ENCODE assay signal across 17 cellular contexts in the genomic region with DNA sequence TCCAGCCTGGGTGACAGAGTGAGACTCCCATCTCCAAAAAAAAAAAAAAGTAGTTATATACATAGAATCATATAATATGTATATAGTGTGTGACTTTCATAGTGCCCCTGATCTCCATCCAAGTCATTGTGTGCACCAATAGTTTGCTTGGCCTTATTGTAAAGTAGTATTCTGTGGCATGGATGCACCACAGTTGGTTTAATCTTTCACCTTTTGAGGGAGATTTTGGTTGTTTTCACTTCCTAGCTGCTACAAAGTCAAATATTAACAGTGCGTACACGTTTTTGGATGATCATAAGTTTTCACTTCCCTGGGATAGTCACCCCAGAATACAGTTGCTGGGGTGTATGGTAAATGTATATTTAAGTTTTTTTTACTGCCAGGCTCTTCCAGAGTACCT.
A peak's percentile ranks its signal among the peaks of the same experiment; 100 is the strongest.
DNase-seq lines count a peak whose midpoint lies in the region; ATAC-seq and FAIRE-seq lines count a peak whose summit lies in the region.
"Had no signal": no experiment of that assay in that cellular context is flagged by ENCODE, and none has a peak within 500 bp of the region (broad histone marks: within the 10 kb centered on the region; RNA-seq: fewer than 3 reads in every experiment).

No MANE protein-coding gene starts in this region.

- FAIRE-seq in urothelium cell line (lab: Jason Lieb, UNC), result no peak
- FAIRE-seq: A549, astrocyte had no signal

- DNase-seq in urothelium cell line (ENCODE audit: low spot score) (no peak), DMS79 treated with DMSO at 0.1 percent for 48 hours (lab: John Stamatoyannopoulos, UW) (no peak), HK-2 (ENCODE audit: unreplicated experiment) (no peak), HUDEP-2 (lab: John Stamatoyannopoulos, UW; ENCODE audit: unreplicated experiment in 76 of 76) (no peak)
- DNase-seq: activated gamma-delta T cell treated with Interleukin-2 at 50 U/mL for 16 hours; CD4-positive, CD25-positive, alpha-beta regulatory T cell; cortex of kidney; GOT3; SHP77; T-helper 2 cell had no signal

- ATAC-seq in GM18498 (IDR thresholded peaks at IDR 0.05; ENCODE audit: unreplicated experiment) (peak; percentile 77), GM19438 (IDR thresholded peaks at IDR 0.05; ENCODE audit: low read depth, unreplicated experiment) (peak; percentile 86), HG02571 (IDR thresholded peaks at IDR 0.05; ENCODE audit: unreplicated experiment) (peak; percentile 50), HG03159 (IDR thresholded peaks at IDR 0.05; ENCODE audit: unreplicated experiment) (peak; percentile 75)
- ATAC-seq: A549; activated CD4-positive, CD25-positive, alpha-beta regulatory T cell treated with anti-CD3 and anti-CD28 coated beads, Interleukin-2, amount 50 U/mL, for 24 hours had no signal
